ENCODE assay signal across 10 cellular contexts in genomic region chr1:181398544-181398943, GRCh38.
A peak's percentile ranks its signal among the peaks of the same experiment; 100 is the strongest.
DNase-seq lines count a peak whose midpoint lies in the region; ATAC-seq and TF ChIP-seq lines count a peak whose summit lies in the region.
"Had no signal": no experiment of that assay in that cellular context is flagged by ENCODE, and none has a peak within 500 bp of the region (broad histone marks: within the 10 kb centered on the region; RNA-seq: fewer than 3 reads in every experiment).

No MANE protein-coding gene starts in this region.

- no peak overlapping the region for H3K27ac Mint-ChIP-seq in T-helper 17 cell

- no peak overlapping the region for H3K27ac ChIP-seq in stomach
- H3K27ac ChIP-seq: vagina had no signal

- peaks cover 0 to 17% (median 0%) of the 10 kb centered on the region in 3 donors for H3K27me3 ChIP-seq in stomach
- H3K27me3 ChIP-seq: vagina had no signal

- TF ChIP-seq CTCF in stomach (IDR thresholded peaks at IDR 0.05) = no peak

- H3K4me1 ChIP-seq in stomach = no peaks in the 10 kb centered on the region
- H3K4me1 ChIP-seq: vagina had no signal

- H3K36me3 ChIP-seq in stomach = no peaks in the 10 kb centered on the region
- H3K36me3 ChIP-seq: vagina had no signal

- H3K4me1 Mint-ChIP-seq in T-helper 17 cell = peaks cover 37% of the 10 kb centered on the region

- no peak overlapping the region for H3K4me3 ChIP-seq in stomach
- H3K4me3 ChIP-seq: vagina had no signal

- intact Hi-C loops in stomach (cut with DNase I; ENCODE audit: low total_unique reads) = no loop called here

- peak; percentile 74 for ATAC-seq in GM18499 (IDR thresholded peaks at IDR 0.05; ENCODE audit: insufficient read depth, unreplicated experiment)
- ATAC-seq in GM19351 (IDR thresholded peaks at IDR 0.05; ENCODE audit: unreplicated experiment) = peak; percentile 85
- peak; percentile 92 for ATAC-seq in HG02938 (IDR thresholded peaks at IDR 0.05; ENCODE audit: unreplicated experiment)
- ATAC-seq in T-helper 17 cell = no peak
- ATAC-seq in GM21360 (IDR thresholded peaks at IDR 0.05; ENCODE audit: unreplicated experiment) = no peak

- DNase-seq in T-helper 17 cell = no peak
- DNase-seq in GOT3 (lab: John Stamatoyannopoulos, UW) = no peak
- no peak for DNase-seq in Ammon's horn (ENCODE audit: low spot score)
- no peak for DNase-seq in stomach
- DNase-seq: NCI-H1417 treated with DMSO at 0.1 percent for 48 hours had no signal

- TF ChIP-seq POLR2A in stomach (IDR thresholded peaks at IDR 0.05) = no peak

- H3K9me3 ChIP-seq in T-helper 17 cell (ENCODE audit: control insufficient read depth, low read length, poor library complexity, severe bottlenecking) (no peaks in the 10 kb centered on the region), stomach (no peaks in the 10 kb centered on the region)
- H3K9me3 ChIP-seq: vagina had no signal

- no peaks in the 10 kb centered on the region for H3K27me3 Mint-ChIP-seq in T-helper 17 cell

- 72 to 91% (median 82%) methylated on average over 4 of the region's 4 CpGs for WGBS in stomach, 5 donors

- H3K4me3 Mint-ChIP-seq in T-helper 17 cell = peak overlapping the region; percentile 74

- TF ChIP-seq EP300 in stomach (IDR thresholded peaks at IDR 0.05) = no peak

- no peaks in the 10 kb centered on the region for H3K36me3 Mint-ChIP-seq in T-helper 17 cell (ENCODE audit: low read depth)

Comparison
In these comparisons a context has a peak if more than half of its experiments do, and no peak if none do; other contexts are left out.
1. ATAC-seq: peak in GM18499 (single experiment), GM19351 (single experiment) and HG02938 (single experiment); none in T-helper 17 cell (single experiment) and GM21360 (single experiment).